8 cellular contexts compared by ENCODE assay signal in the genomic region with DNA sequence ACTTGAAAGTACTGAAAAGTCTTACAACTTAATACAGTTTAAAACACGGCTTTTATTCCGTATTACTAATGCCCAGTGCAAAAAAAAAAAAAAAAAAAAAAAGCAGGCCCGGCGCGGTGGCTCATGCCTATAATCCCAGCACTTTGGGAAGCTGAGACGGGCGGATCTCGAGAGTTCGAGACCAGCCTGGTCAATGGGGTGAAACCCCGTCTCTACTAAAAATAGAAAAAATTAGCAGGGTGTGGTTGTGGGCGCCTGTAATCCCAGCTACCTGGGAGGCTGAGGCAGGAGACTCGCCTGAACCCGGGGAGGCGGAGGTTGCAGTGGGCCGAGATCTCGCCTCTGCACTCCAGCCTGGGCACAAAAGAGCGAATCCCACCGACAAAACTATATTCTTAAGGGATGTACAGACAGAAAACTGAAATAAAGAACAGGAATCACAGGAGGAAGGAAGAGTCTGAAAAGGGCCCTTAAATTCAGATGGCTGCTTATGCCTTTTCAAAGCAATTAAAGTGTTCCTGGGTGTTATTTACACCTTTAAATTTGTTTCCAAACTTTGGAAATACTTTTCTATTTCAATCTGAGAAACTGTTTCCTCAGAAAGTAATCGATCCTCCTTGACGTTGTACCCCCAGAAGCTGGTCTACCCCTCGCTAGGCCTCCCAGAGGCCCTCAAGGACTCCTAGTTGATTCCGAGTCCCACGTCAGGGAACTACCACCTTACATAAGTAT. TPM values are rescaled to one million over a fixed set of nuclear protein-coding genes. Genes with fewer than 3 reads are reported as not detected.
DNase-seq lines count a peak whose midpoint lies in the region; TF ChIP-seq lines count a peak whose summit lies in the region.

No MANE protein-coding gene starts in this region.

- in situ Hi-C loops in SK-MEL-5 (cut with HindIII; ENCODE audit: low pct_unique_long_range_greater_than_20kb, low sequenced_read_pairs), result no loop called here

- TF ChIP-seq CTCF in breast epithelium (IDR thresholded peaks at IDR 0.05) (no peak), thyroid gland (IDR thresholded peaks at IDR 0.05) (no peak)

- intact Hi-C loops in breast epithelium (cut with DNase I; ENCODE audit: low total_unique reads) (no loop called here), thyroid gland (cut with DNase I) (no loop called here)

- H3K27me3 ChIP-seq in breast epithelium (no peaks in the 10 kb centered on the region), thyroid gland (no peaks in the 10 kb centered on the region)

- peak overlapping the region; percentile 92 to 98 (median 96) for H3K4me3 ChIP-seq in breast epithelium
- H3K4me3 ChIP-seq in mesodermal cell (ENCODE audit: extremely low read depth, insufficient read depth, low read length, poor library complexity, severe bottlenecking), result peak overlapping the region; percentile 95
- H3K4me3 ChIP-seq in thyroid gland (replicated peaks in 1 of 3), result peak overlapping the region; percentile 76 to 90 (median 81)

- no peaks in the 10 kb centered on the region for H3K36me3 ChIP-seq in breast epithelium
- peaks cover 32% of the 10 kb centered on the region for H3K36me3 ChIP-seq in mesodermal cell (ENCODE audit: control insufficient read depth, insufficient read depth, low read length)
- no peaks in the 10 kb centered on the region for H3K36me3 ChIP-seq in thyroid gland

- TF ChIP-seq POLR2A in breast epithelium (IDR thresholded peaks at IDR 0.05) (no peak), thyroid gland (IDR thresholded peaks at IDR 0.05) (no peak)

- no peaks in the 10 kb centered on the region for H3K9me3 ChIP-seq in breast epithelium
- no peaks in the 10 kb centered on the region for H3K9me3 ChIP-seq in mesodermal cell (ENCODE audit: control insufficient read depth, low read length)
- no peaks in the 10 kb centered on the region for H3K9me3 ChIP-seq in thyroid gland

- H3K27ac ChIP-seq in breast epithelium, result peak overlapping the region; percentile 100
- H3K27ac ChIP-seq in mesodermal cell (ENCODE audit: low read depth, low read length, severe bottlenecking), result peak overlapping the region; percentile 100
- H3K27ac ChIP-seq in thyroid gland, result peak overlapping the region; percentile 99 to 100 (median 100)

- 0 to 3% methylated on average over 5 to 6 of the region's 23 CpGs for WGBS in mesodermal cell (ENCODE audit: insufficient coverage in 2 of 2), 2 experiments
- 1 to 2% methylated on average over 23 of the region's 23 CpGs for WGBS in thyroid gland, 2 donors

- DNase-seq in EH (ENCODE audit: low read depth) (peak; percentile 35), SK-MEL-5 (ENCODE audit: low read depth, low spot score) (peak; percentile 47), breast epithelium (ENCODE audit: low spot score in 2 of 2) (no peak), thyroid gland (peak; percentile 27 to 40), NCI-H1092 (lab: John Stamatoyannopoulos, UW) (no peak), activated gamma-delta T cell treated with Interleukin-2 at 50 U/mL for 16 hours (no peak), GDM1 (lab: John Stamatoyannopoulos, UW) (no peak)

- peaks cover 4 to 5% of the 10 kb centered on the region in 2 donors for H3K4me1 ChIP-seq in breast epithelium
- H3K4me1 ChIP-seq in mesodermal cell (ENCODE audit: control insufficient read depth, insufficient read depth, low read length, poor library complexity, severe bottlenecking), result no peaks in the 10 kb centered on the region
- peaks cover 14 to 34% of the 10 kb centered on the region in 2 donors for H3K4me1 ChIP-seq in thyroid gland

RNA-seq across cellular contexts. Expression of a gene that starts 2.1 kb away (rescaled TPM):
- total RNA-seq in SK-MEL-5 (2014; rRNA removed; shearing (Covaris generic)), result 37.3 and 47.6 TPM in 2 replicates
- 17.7 and 27.3 TPM in 2 replicates for polyA plus RNA-seq in SK-MEL-5 (2015; cell fraction: cytosol; rRNA removed)
- 36.4 and 63.9 TPM in 2 replicates for polyA plus RNA-seq in SK-MEL-5 (2015; cell fraction: nucleus; rRNA removed)
- total RNA-seq in breast epithelium (100 to 1,000 TPM in 2 of 3 donors, 10 to 100 TPM in 1; 88.2 to 184 (median 168) TPM), thyroid gland (100 to 1,000 TPM; 111 to 181 (median 160) TPM)
- polyA plus RNA-seq in mesodermal cell (2013, experiment 1 of 2), result 44.2 TPM
- 43.7 TPM for polyA plus RNA-seq in mesodermal cell (2013, experiment 2 of 2)

Comparison
In these comparisons a context has a peak if more than half of its experiments do, and no peak if none do; other contexts are left out.
1. DNase-seq: peak in EH (single experiment), SK-MEL-5 (single experiment) and thyroid gland (2 of 2); none in breast epithelium (0 of 2), NCI-H1092 (single experiment), activated gamma-delta T cell treated with Interleukin-2 at 50 U/mL for 16 hours (single experiment) and GDM1 (single experiment).
2. Peak in every context shown above with its lines, with median percentiles within 50 percentile points of each other: H3K27ac ChIP-seq and H3K4me3 ChIP-seq.